23 cellular contexts compared by ENCODE assay signal in genomic region chr6:107603029-107603428, GRCh38.
DNase-seq lines count a peak whose midpoint lies in the region; ATAC-seq and TF ChIP-seq lines count a peak whose summit lies in the region.
"Had no signal": no experiment of that assay in that cellular context is flagged by ENCODE, and none has a peak within 500 bp of the region (broad histone marks: within the 10 kb centered on the region; RNA-seq: fewer than 3 reads in every experiment).

No MANE protein-coding gene starts in this region.

- TF ChIP-seq EP300 in tibial nerve (IDR thresholded peaks at IDR 0.05) = no peak

- no CpG with 5 or more reads among the region's 4 CpGs for WGBS in neuronal stem cell (ENCODE audit: extremely low coverage in 2 of 2, insufficient read length in 2 of 2, insufficient replicate concordance in 1 of 2), 2 donors
- 71 to 93% methylated on average over 4 of the region's 4 CpGs for WGBS in tibial nerve, 2 donors

- DNase-seq in GM23338 (ENCODE audit: low spot score) = no peak
- no peak for DNase-seq in WTC11 (ENCODE audit: low spot score)
- peak; percentile 54 for DNase-seq in inferior parietal cortex (ENCODE audit: extremely low spot score)
- no peak for DNase-seq in neuronal stem cell (ENCODE audit: low spot score)
- DNase-seq in activated CD4-positive, alpha-beta T cell treated with anti-CD3 and anti-CD28 coated beads, Interleukin-2, amount 10 ng/mL, durations not matched to agents 7 days and 5 days = no peak
- no peak for DNase-seq in NCI-H446 (lab: John Stamatoyannopoulos, UW)
- DNase-seq in tibial nerve (ENCODE audit: low spot score in 2 of 2) = no peak
- DNase-seq: activated CD4-positive, alpha-beta T cell treated with anti-CD3 and anti-CD28 coated beads for 48 hours; cortex of kidney; EL; GM23248; heart right ventricle; immature natural killer cell; NCI-H1105 treated with DMSO at 0.1 percent for 48 hours; NCI-H2081; SJCRH30; spleen; stimulated activated CD4-positive, alpha-beta T cell treated with anti-CD3 and anti-CD28 coated beads, Interleukin-4, amount 100 ng/mL, for 4 hours; T-helper 1 cell; upper lobe of right lung had no signal

- H3K9me2 ChIP-seq in GM23338 (ENCODE audit: insufficient read depth) = no peaks in the 10 kb centered on the region

- H3K27ac Mint-ChIP-seq in GM23338 (no peak overlapping the region), WTC11 (0 out of 2 replicates have a peak overlapping the region, but pooled peaks have one; percentile 51)
- no peak overlapping the region for H3K27ac Mint-ChIP-seq in activated CD4-positive, alpha-beta T cell treated with anti-CD3 and anti-CD28 coated beads, Interleukin-2, amount 10 ng/mL, durations not matched to agents 7 days and 5 days
- H3K27ac Mint-ChIP-seq: immature natural killer cell; stimulated activated naive CD8-positive, alpha-beta T cell treated with anti-CD3 and anti-CD28 coated beads, Interleukin-15, Interleukin-2, amounts not matched to agents 100 ng/mL and 50 ng/mL, for 24 hours had no signal

- H2BK5ac ChIP-seq in neuronal stem cell (ENCODE audit: low read length) = no peak overlapping the region

- no peaks in the 10 kb centered on the region for H3F3A ChIP-seq in GM23338 (replicated peaks; ENCODE audit: low read depth)

- H3K18ac ChIP-seq in neuronal stem cell (ENCODE audit: low read length) = peak overlapping the region; percentile 44

- H3K14ac ChIP-seq in neuronal stem cell (ENCODE audit: low read length) = no peak overlapping the region

- H3K4me2 ChIP-seq in GM23338 (no peak overlapping the region), neuronal stem cell (ENCODE audit: insufficient read depth, low read length, poor library complexity, severe bottlenecking) (no peak overlapping the region)
- H3K4me2 ChIP-seq: BLaER1 treated with 17β-estradiol and CSF1 and Interleukin-3, amounts not matched to agents 10 nM and 100 nM had no signal

- H2AFZ ChIP-seq in GM23338 = no peak overlapping the region
- no peak overlapping the region for H2AFZ ChIP-seq in neuronal stem cell (ENCODE audit: low read length)
- H2AFZ ChIP-seq: GM23248 had no signal

- H3K9ac ChIP-seq in neuronal stem cell (ENCODE audit: low read depth, low read length, poor library complexity) = no peak overlapping the region
- H3K9ac ChIP-seq: BLaER1 treated with 17β-estradiol and CSF1 and Interleukin-3, amounts not matched to agents 10 nM and 100 nM; GM23248 had no signal

- no peaks in the 10 kb centered on the region for H3K9me3 ChIP-seq in neuronal stem cell (replicated peaks in 1 of 2; ENCODE audit: control insufficient read depth in 2 of 2, insufficient read depth in 1 of 2, low read depth in 1 of 2, low read length in 2 of 2)
- no peaks in the 10 kb centered on the region for H3K9me3 ChIP-seq in tibial nerve
- H3K9me3 ChIP-seq: BLaER1 treated with 17β-estradiol and CSF1 and Interleukin-3, amounts not matched to agents 10 nM and 100 nM; heart right ventricle; SJCRH30; spleen; upper lobe of right lung had no signal

- H3K79me1 ChIP-seq in neuronal stem cell (ENCODE audit: low read depth, low read length) = no peaks in the 10 kb centered on the region

- H3K27me3 ChIP-seq in GM23338 (ENCODE audit: insufficient read depth) (no peaks in the 10 kb centered on the region), neuronal stem cell (ENCODE audit: control insufficient read depth in 3 of 3, insufficient read depth in 3 of 3, low read depth in 1 of 3, low read length in 3 of 3) (no peaks in the 10 kb centered on the region), tibial nerve (no peaks in the 10 kb centered on the region)
- H3K27me3 ChIP-seq: BLaER1 treated with 17β-estradiol and CSF1 and Interleukin-3, amounts not matched to agents 10 nM and 100 nM; heart right ventricle; SJCRH30; spleen; upper lobe of right lung had no signal

- ATAC-seq in GM23338 = no peak
- no peak for ATAC-seq in WTC11
- ATAC-seq in HG02884 (IDR thresholded peaks at IDR 0.05; ENCODE audit: unreplicated experiment) = no peak
- ATAC-seq: heart right ventricle, upper lobe of right lung had no signal

- H3K9me3 Mint-ChIP-seq in GM23338 (no peaks in the 10 kb centered on the region), WTC11 (no peaks in the 10 kb centered on the region)
- no peaks in the 10 kb centered on the region for H3K9me3 Mint-ChIP-seq in activated CD4-positive, alpha-beta T cell treated with anti-CD3 and anti-CD28 coated beads, Interleukin-2, amount 10 ng/mL, durations not matched to agents 7 days and 5 days
- H3K9me3 Mint-ChIP-seq: immature natural killer cell; stimulated activated naive CD8-positive, alpha-beta T cell treated with anti-CD3 and anti-CD28 coated beads, Interleukin-15, Interleukin-2, amounts not matched to agents 100 ng/mL and 50 ng/mL, for 24 hours had no signal

- no peak overlapping the region for H3K23ac ChIP-seq in neuronal stem cell (ENCODE audit: low read depth, low read length, poor library complexity)

- H3K4me1 Mint-ChIP-seq in GM23338 (peaks cover 77% of the 10 kb centered on the region), WTC11 (peaks cover 73% of the 10 kb centered on the region)
- no peaks in the 10 kb centered on the region for H3K4me1 Mint-ChIP-seq in activated CD4-positive, alpha-beta T cell treated with anti-CD3 and anti-CD28 coated beads, Interleukin-2, amount 10 ng/mL, durations not matched to agents 7 days and 5 days
- H3K4me1 Mint-ChIP-seq: immature natural killer cell had no signal

- H2BK15ac ChIP-seq in neuronal stem cell (ENCODE audit: low read length) = no peak overlapping the region

- no peak overlapping the region for H3K4me3 Mint-ChIP-seq in GM23338
- no peak overlapping the region for H3K4me3 Mint-ChIP-seq in WTC11
- H3K4me3 Mint-ChIP-seq in activated CD4-positive, alpha-beta T cell treated with anti-CD3 and anti-CD28 coated beads, Interleukin-2, amount 10 ng/mL, durations not matched to agents 7 days and 5 days = no peak overlapping the region
- H3K4me3 Mint-ChIP-seq: immature natural killer cell; stimulated activated naive CD8-positive, alpha-beta T cell treated with anti-CD3 and anti-CD28 coated beads, Interleukin-15, Interleukin-2, amounts not matched to agents 100 ng/mL and 50 ng/mL, for 24 hours had no signal

- H3K27ac ChIP-seq in GM23338 (ENCODE audit: low read depth) = peak overlapping the region; percentile 14
- no peak overlapping the region for H3K27ac ChIP-seq in neuronal stem cell (replicated peaks; ENCODE audit: low read length)
- H3K27ac ChIP-seq in tibial nerve = no peak overlapping the region
- H3K27ac ChIP-seq: BLaER1 treated with 17β-estradiol and CSF1 and Interleukin-3, amounts not matched to agents 10 nM and 100 nM; GM23248; heart right ventricle; SJCRH30; spleen; upper lobe of right lung had no signal

- no peaks in the 10 kb centered on the region for H4K20me1 ChIP-seq in GM23338 (replicated peaks; ENCODE audit: insufficient read depth)
- H4K20me1 ChIP-seq: BLaER1 treated with 17β-estradiol and CSF1 and Interleukin-3, amounts not matched to agents 10 nM and 100 nM had no signal

- no peak overlapping the region for H3K4me3 ChIP-seq in GM23338
- H3K4me3 ChIP-seq in neuronal stem cell (ENCODE audit: low read length in 2 of 2) = no peak overlapping the region
- H3K4me3 ChIP-seq in tibial nerve = no peak overlapping the region
- H3K4me3 ChIP-seq: BLaER1 treated with 17β-estradiol and CSF1 and Interleukin-3, amounts not matched to agents 10 nM and 100 nM; GM23248; heart right ventricle; SJCRH30; spleen; upper lobe of right lung had no signal

- no peak overlapping the region for H4K8ac ChIP-seq in neuronal stem cell (ENCODE audit: low read depth, low read length)

- peaks cover 71% of the 10 kb centered on the region for H3K4me1 ChIP-seq in GM23338 (ENCODE audit: insufficient read depth)
- peaks cover 26 to 61% of the 10 kb centered on the region in 2 donors for H3K4me1 ChIP-seq in neuronal stem cell (ENCODE audit: control insufficient read depth in 2 of 2, insufficient read depth in 1 of 2, low read depth in 1 of 2, low read length in 2 of 2)
- peaks cover 0 to 15% (median 0%) of the 10 kb centered on the region in 4 donors for H3K4me1 ChIP-seq in tibial nerve
- H3K4me1 ChIP-seq: BLaER1 treated with 17β-estradiol and CSF1 and Interleukin-3, amounts not matched to agents 10 nM and 100 nM had no signal

- H3K36me3 ChIP-seq in GM23338 (ENCODE audit: insufficient read depth) = no peaks in the 10 kb centered on the region
- H3K36me3 ChIP-seq in neuronal stem cell (replicated peaks in 1 of 2; ENCODE audit: control insufficient read depth in 2 of 2, insufficient read depth in 2 of 2, low read length in 2 of 2) = peaks cover 0 to 18% of the 10 kb centered on the region in 2 donors
- no peaks in the 10 kb centered on the region for H3K36me3 ChIP-seq in tibial nerve
- H3K36me3 ChIP-seq: BLaER1 treated with 17β-estradiol and CSF1 and Interleukin-3, amounts not matched to agents 10 nM and 100 nM; heart right ventricle; SJCRH30; spleen; upper lobe of right lung had no signal

- H2BK120ac ChIP-seq in neuronal stem cell (ENCODE audit: low read depth, low read length) = no peak overlapping the region

- POLR2A ChIA-PET in WTC11 (lab: Charles Lee) = no interaction called here
- POLR2A ChIA-PET in activated CD4-positive, alpha-beta T cell treated with anti-CD3 and anti-CD28 coated beads, Interleukin-2, amount 10 ng/mL, durations not matched to agents 7 days and 5 days (lab: Charles Lee) = no interaction called here

- CTCF ChIA-PET in WTC11 (lab: Charles Lee) = interaction anchor here (0.8 kb wide), 1 partner anchor 101 kb away, joined by 3 read pairs; no protein-coding TSS in a partner anchor
- CTCF ChIA-PET in activated CD4-positive, alpha-beta T cell treated with anti-CD3 and anti-CD28 coated beads, Interleukin-2, amount 10 ng/mL, durations not matched to agents 7 days and 5 days (lab: Charles Lee) = interaction anchor here (0.6 to 1.0 kb wide), 3 partner anchors 8 to 55 kb away, joined by 3 to 7 read pairs (median 4); no protein-coding TSS in a partner anchor

- H3K36me3 Mint-ChIP-seq in GM23338 (ENCODE audit: low read depth) (no peaks in the 10 kb centered on the region), WTC11 (no peaks in the 10 kb centered on the region)
- H3K36me3 Mint-ChIP-seq in activated CD4-positive, alpha-beta T cell treated with anti-CD3 and anti-CD28 coated beads, Interleukin-2, amount 10 ng/mL, durations not matched to agents 7 days and 5 days (ENCODE audit: low read depth) = no peaks in the 10 kb centered on the region
- H3K36me3 Mint-ChIP-seq: immature natural killer cell had no signal

- H2AK5ac ChIP-seq in neuronal stem cell (ENCODE audit: low read depth, low read length) = no peak overlapping the region

- no peak for TF ChIP-seq POLR2A in tibial nerve (IDR thresholded peaks at IDR 0.05)

- H3K27me3 Mint-ChIP-seq in GM23338 (ENCODE audit: insufficient read depth, low read depth, poor library complexity) = peaks cover 8% of the 10 kb centered on the region
- H3K27me3 Mint-ChIP-seq in WTC11 (ENCODE audit: low read depth) = no peaks in the 10 kb centered on the region
- peaks cover 35% of the 10 kb centered on the region for H3K27me3 Mint-ChIP-seq in activated CD4-positive, alpha-beta T cell treated with anti-CD3 and anti-CD28 coated beads, Interleukin-2, amount 10 ng/mL, durations not matched to agents 7 days and 5 days

- H3K79me2 ChIP-seq in GM23338 (replicated peaks; ENCODE audit: insufficient read depth) = no peaks in the 10 kb centered on the region

- no peak overlapping the region for H2BK12ac ChIP-seq in neuronal stem cell (ENCODE audit: low read length)

- H4K91ac ChIP-seq in neuronal stem cell (ENCODE audit: low read depth, low read length, poor library complexity) = no peak overlapping the region

- TF ChIP-seq CTCF in GM23338 (conservative IDR thresholded peaks at IDR 0.05; ENCODE audit: low read depth in 2 of 2) (peak in 1 of 2 experiments; percentile 38; a peak in 2 of 4 replicates), WTC11 (IDR thresholded peaks at IDR 0.05) (no peak), tibial nerve (IDR thresholded peaks at IDR 0.05) (no peak)

- H3K4ac ChIP-seq in neuronal stem cell (ENCODE audit: low read length) = no peak overlapping the region
